8 cellular contexts compared by ENCODE assay signal in the genomic region with DNA sequence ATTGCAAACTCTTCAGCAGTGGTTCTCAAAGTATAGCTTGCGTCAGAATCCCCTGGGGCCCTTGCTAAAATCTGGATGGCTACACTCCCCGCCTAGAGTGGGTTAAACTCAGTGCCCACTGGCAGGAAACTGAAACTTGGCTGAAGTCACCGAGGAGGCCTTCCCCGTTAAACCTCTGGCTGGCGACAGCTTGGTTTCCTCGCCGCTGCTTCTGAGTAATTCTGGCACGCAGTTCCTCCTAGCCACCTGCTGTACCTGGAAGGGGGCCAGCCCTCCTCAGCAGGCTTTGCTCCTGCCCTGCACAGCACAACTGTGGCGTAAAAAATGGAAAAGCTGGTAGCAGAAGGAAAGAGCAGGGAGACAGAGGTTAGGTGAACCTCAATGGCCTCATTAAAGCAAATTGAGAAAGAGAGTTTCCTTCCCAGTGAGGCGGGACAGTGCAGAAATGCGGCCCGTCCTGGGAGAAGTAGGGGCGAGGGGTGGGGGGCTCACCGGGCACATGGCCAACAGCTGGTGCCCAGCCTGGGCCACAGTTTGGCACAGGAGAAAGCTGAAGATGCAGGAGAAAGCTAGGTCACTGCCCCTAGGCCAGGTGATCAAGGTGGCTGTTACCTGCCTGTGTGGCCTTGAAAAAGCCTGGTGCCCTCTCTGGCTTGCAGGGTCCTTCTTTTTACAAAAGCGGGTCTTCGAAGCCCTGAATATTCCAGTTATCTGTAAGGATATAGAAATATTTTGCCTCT. TPM values are rescaled to one million over a fixed set of nuclear protein-coding genes. Genes with fewer than 3 reads are reported as not detected.
DNase-seq lines count a peak whose midpoint lies in the region; ATAC-seq and TF ChIP-seq lines count a peak whose summit lies in the region.

No MANE protein-coding gene starts in this region.

- H3K4me3 Mint-ChIP-seq in endothelial cell (ENCODE audit: unreplicated experiment): no peak overlapping the region

- H3K36me3 ChIP-seq in psoas muscle (ENCODE audit: insufficient read depth in 1 of 2, low read depth in 1 of 2): no peaks in the 10 kb centered on the region

- H3K27me3 ChIP-seq in AG04450 (ENCODE audit: control insufficient read depth, insufficient read depth, low read length) (peaks cover 28% of the 10 kb centered on the region), psoas muscle (ENCODE audit: insufficient read depth in 3 of 3, low read length in 2 of 3) (peaks cover 0 to 3% (median 0%) of the 10 kb centered on the region in 3 donors)

- H3K4me3 ChIP-seq in AG04450 (ENCODE audit: low read depth, low read length): no peak overlapping the region
- H3K4me3 ChIP-seq in fibroblast of mammary gland (ENCODE audit: control insufficient read depth, low read depth, low read length): no peak overlapping the region
- H3K4me3 ChIP-seq in psoas muscle: peak overlapping the region; percentile 65

- intact Hi-C loops in psoas muscle (cut with DNase I): no loop called here

- H3K27ac ChIP-seq in AG04450 (ENCODE audit: low read depth, low read length): no peak overlapping the region
- peak overlapping the region; percentile 43 for H3K27ac ChIP-seq in psoas muscle

- ATAC-seq in HG02981 (IDR thresholded peaks at IDR 0.05; ENCODE audit: unreplicated experiment) (peak; percentile 54), psoas muscle (peak; percentile 88 to 92 (median 90))

- no peak overlapping the region for H3K27ac Mint-ChIP-seq in endothelial cell (ENCODE audit: unreplicated experiment)

- H3K4me1 ChIP-seq in psoas muscle: peaks cover 17% of the 10 kb centered on the region

- DNase-seq in AG04450 (ENCODE audit: low read depth, low spot score) (peak; percentile 20), NCI-H2171 treated with DMSO at 0.1 percent for 48 hours (lab: John Stamatoyannopoulos, UW) (peak; percentile 91), activated T-cell treated with anti-CD3 and anti-CD28 coated beads for 4 hours (peak; percentile 32), fibroblast of mammary gland (ENCODE audit: low read depth) (peak; percentile 39), psoas muscle (peak; percentile 83 to 94), endothelial cell (ENCODE audit: low spot score) (no peak)

- TF ChIP-seq POLR2A in GM18526 (IDR thresholded peaks at IDR 0.05; ENCODE audit: extremely low read depth, insufficient read length): peak; percentile 57

- CTCF ChIA-PET in AG04450 (lab: Charles Lee): no interaction called here

- H3K9me3 Mint-ChIP-seq in endothelial cell (ENCODE audit: unreplicated experiment): no peaks in the 10 kb centered on the region

- H3K27me3 Mint-ChIP-seq in endothelial cell (ENCODE audit: unreplicated experiment): peaks cover 18% of the 10 kb centered on the region

- POLR2A ChIA-PET in AG04450 (lab: Yijun Ruan, JAX): no interaction called here

- peaks cover 8% of the 10 kb centered on the region for H3K4me1 Mint-ChIP-seq in endothelial cell (ENCODE audit: unreplicated experiment)

- TF ChIP-seq CTCF in AG04450 (IDR thresholded peaks at IDR 0.05; ENCODE audit: low read depth, low read length) (no peak), fibroblast of mammary gland (conservative IDR thresholded peaks at IDR 0.05; ENCODE audit: control insufficient read depth, insufficient read depth, low read depth, low read length) (no peak), psoas muscle (IDR thresholded peaks at IDR 0.05) (no peak), endothelial cell (IDR thresholded peaks at IDR 0.05; ENCODE audit: unreplicated experiment) (no peak)

- H3K36me3 Mint-ChIP-seq in endothelial cell (ENCODE audit: low read depth, unreplicated experiment): peaks cover 5% of the 10 kb centered on the region

- WGBS in psoas muscle, 3 donors: 17 to 22% (median 20%) methylated on average over 16 of the region's 16 CpGs

- H3K9me3 ChIP-seq in AG04450 (ENCODE audit: control insufficient read depth, insufficient read depth, low read length): no peaks in the 10 kb centered on the region; the same call in 1 of the 2 replicates
- no peaks in the 10 kb centered on the region for H3K9me3 ChIP-seq in psoas muscle

RNA-seq across cellular contexts. Expression of a gene that starts 46.6 kb away (rescaled TPM):
- polyA plus RNA-seq in AG04450 (2011; rRNA removed) (not detected in 2 replicates), psoas muscle (1 to 10 TPM; 1.8 to 2.9 (median 2.0) TPM)
- not detected in 2 replicates for polyA minus RNA-seq in AG04450 (2011; rRNA and poly(A)+ RNA removed)
- total RNA-seq in psoas muscle (1 to 10 TPM; 1.6 to 3.1 (median 2.4) TPM), endothelial cell (ENCODE audit: unreplicated experiment) (0.18 TPM)
